In genomic region chrX:149570668-149571067, GRCh38 we compare ENCODE assay signal across 16 cellular contexts. TPM values are rescaled to one million over a fixed set of nuclear protein-coding genes. Genes with fewer than 3 reads are reported as not detected.
DNase-seq lines count a peak whose midpoint lies in the region; FAIRE-seq and TF ChIP-seq lines count a peak whose summit lies in the region.
"Had no signal": no experiment of that assay in that cellular context is flagged by ENCODE, and none has a peak within 500 bp of the region (broad histone marks: within the 10 kb centered on the region; RNA-seq: fewer than 3 reads in every experiment).

No MANE protein-coding gene starts in this region.

- no peaks in the 10 kb centered on the region for H3K36me3 ChIP-seq in fibroblast of lung (ENCODE audit: control insufficient read depth, insufficient read depth, low read length)
- no peaks in the 10 kb centered on the region for H3K36me3 ChIP-seq in small intestine (ENCODE audit: control insufficient read depth in 2 of 2, insufficient read depth in 2 of 2, low read length in 2 of 2)
- H3K36me3 ChIP-seq in right atrium auricular region = no peaks in the 10 kb centered on the region
- no peaks in the 10 kb centered on the region for H3K36me3 ChIP-seq in osteoblast (ENCODE audit: insufficient read depth, low read length)
- H3K36me3 ChIP-seq: prostate gland had no signal

- 48 to 53% methylated on average over 6 of the region's 6 CpGs; no CpG with 5 or more reads in 1 of the 3 donors for WGBS in small intestine, 3 donors

- POLR2A ChIA-PET in AG04450 (lab: Yijun Ruan, JAX) = interaction anchor here (0.8 kb wide), 1 partner anchor 30 kb away, joined by 4 read pairs; the partner anchor contains the start of gene EOLA1

- H3K27me3 ChIP-seq in AG04450 (ENCODE audit: control insufficient read depth, insufficient read depth, low read length) (no peaks in the 10 kb centered on the region), fibroblast of lung (ENCODE audit: control insufficient read depth, insufficient read depth, low read length) (no peaks in the 10 kb centered on the region), small intestine (ENCODE audit: control insufficient read depth in 2 of 2, insufficient read depth in 2 of 2, low read length in 2 of 2) (no peaks in the 10 kb centered on the region), right atrium auricular region (no peaks in the 10 kb centered on the region), osteoblast (ENCODE audit: insufficient read depth, low read length) (peaks cover 2% of the 10 kb centered on the region)

- no peak overlapping the region for H3K4me2 ChIP-seq in fibroblast of lung (ENCODE audit: extremely low read depth, insufficient read depth, low read length)
- H3K4me2 ChIP-seq in osteoblast (ENCODE audit: insufficient read depth, low read length) = no peak overlapping the region

- H3K9me3 ChIP-seq in AG04450 (ENCODE audit: control insufficient read depth, insufficient read depth, low read length) = no peaks in the 10 kb centered on the region
- no peaks in the 10 kb centered on the region for H3K9me3 ChIP-seq in fibroblast of lung (ENCODE audit: control insufficient read depth, insufficient read depth, low read depth, low read length)
- H3K9me3 ChIP-seq in small intestine (ENCODE audit: control insufficient read depth, low read depth) = no peaks in the 10 kb centered on the region
- H3K9me3 ChIP-seq in right atrium auricular region = no peaks in the 10 kb centered on the region
- no peaks in the 10 kb centered on the region for H3K9me3 ChIP-seq in osteoblast (ENCODE audit: low read depth, low read length)
- H3K9me3 ChIP-seq: prostate gland had no signal

- no peaks in the 10 kb centered on the region for H4K20me1 ChIP-seq in fibroblast of lung (ENCODE audit: control insufficient read depth, extremely low read depth, insufficient read depth, low read length)
- no peaks in the 10 kb centered on the region for H4K20me1 ChIP-seq in osteoblast (ENCODE audit: insufficient read depth, low read length)

- H3K4me3 ChIP-seq in AG04450 (ENCODE audit: low read depth, low read length) (no peak overlapping the region), fibroblast of lung (replicated peaks in 1 of 4; ENCODE audit: control extremely low read depth in 1 of 4, insufficient read depth in 1 of 4, low read depth in 3 of 4, low read length in 4 of 4) (no peak overlapping the region), small intestine (ENCODE audit: low read depth in 1 of 2, low read length in 2 of 2) (no peak overlapping the region), right atrium auricular region (no peak overlapping the region), osteoblast (ENCODE audit: insufficient read depth, low read length) (no peak overlapping the region)
- H3K4me3 ChIP-seq: prostate gland had no signal

- H2AFZ ChIP-seq in fibroblast of lung (ENCODE audit: low read length) (no peak overlapping the region), osteoblast (ENCODE audit: low read length) (no peak overlapping the region)

- CTCF ChIA-PET in AG04450 (lab: Charles Lee) = no interaction called here

- peak; percentile 37 for DNase-seq in AG04450 (ENCODE audit: low read depth, low spot score)
- peak; percentile 42 for DNase-seq in GM04504 (ENCODE audit: low read depth)
- peak; percentile 11 for DNase-seq in SKM-1 (lab: John Stamatoyannopoulos, UW; ENCODE audit: unreplicated experiment)
- DNase-seq in fibroblast of lung (ENCODE audit: low read depth in 2 of 2) = peak; percentile 39 to 42
- no peak for DNase-seq in small intestine
- no peak for DNase-seq in right atrium auricular region (ENCODE audit: low spot score)
- no peak for DNase-seq in osteoblast (ENCODE audit: insufficient read length, low spot score, missing footprints)
- DNase-seq in LoVo (ENCODE audit: low spot score) = no peak
- DNase-seq: activated CD4-positive, alpha-beta T cell treated with anti-CD3 and anti-CD28 coated beads for 36 hours; NCI-H2171; stimulated activated CD4-positive, alpha-beta T cell treated with anti-CD3 and anti-CD28 coated beads, Interleukin-4, amount 100 ng/mL, for 1 hour; stimulated activated naive B cell treated with anti-CD40 and anti-IgM and Interleukin-4, amounts not matched to agents 10 μg/mL and 1 μg/mL and 100 μg/mL, for 72 hours; T-helper 1 cell had no signal

- no peak overlapping the region for H3K27ac ChIP-seq in AG04450 (ENCODE audit: low read depth, low read length)
- no peak overlapping the region for H3K27ac ChIP-seq in fibroblast of lung (ENCODE audit: insufficient read depth, low read length)
- no peak overlapping the region for H3K27ac ChIP-seq in small intestine (ENCODE audit: low read depth in 1 of 2, low read length in 1 of 2)
- H3K27ac ChIP-seq in right atrium auricular region = no peak overlapping the region
- no peak overlapping the region for H3K27ac ChIP-seq in osteoblast (ENCODE audit: low read depth, low read length)

- H3K4me1 ChIP-seq in fibroblast of lung (ENCODE audit: control insufficient read depth, extremely low read depth, insufficient read depth, low read length) (no peaks in the 10 kb centered on the region), small intestine (ENCODE audit: control insufficient read depth in 2 of 2, insufficient read depth in 1 of 2, low read depth in 1 of 2, low read length in 1 of 2) (no peaks in the 10 kb centered on the region), right atrium auricular region (no peaks in the 10 kb centered on the region), osteoblast (ENCODE audit: insufficient read depth, low read length) (no peaks in the 10 kb centered on the region)
- H3K4me1 ChIP-seq: prostate gland had no signal

- H3K79me2 ChIP-seq in fibroblast of lung (ENCODE audit: control insufficient read depth, insufficient read depth, low read length) = no peaks in the 10 kb centered on the region
- no peaks in the 10 kb centered on the region for H3K79me2 ChIP-seq in osteoblast (ENCODE audit: insufficient read depth, low read length)

- H3K9ac ChIP-seq in fibroblast of lung (ENCODE audit: insufficient read depth, low read length) = no peak overlapping the region

- FAIRE-seq in small intestine (lab: Jason Lieb, UNC) = no peak
- FAIRE-seq: endothelial cell of umbilical vein had no signal

- TF ChIP-seq CTCF in AG04450 (IDR thresholded peaks at IDR 0.05; ENCODE audit: low read depth, low read length) = no peak
- no peak for TF ChIP-seq CTCF in fibroblast of lung (conservative IDR thresholded peaks at IDR 0.05 in 1 of 2, IDR thresholded peaks at IDR 0.05 in 1 of 2; ENCODE audit: low read depth in 1 of 2, low read length in 2 of 2)
- TF ChIP-seq CTCF in right atrium auricular region (IDR thresholded peaks at IDR 0.05) = no peak
- TF ChIP-seq CTCF in osteoblast (IDR thresholded peaks at IDR 0.05; ENCODE audit: extremely low read depth, low read depth, low read length) = no peak

RNA-seq across cellular contexts. Expression of gene MAGEA9B, which starts 16.6 kb away (rescaled TPM):
- polyA plus RNA-seq in AG04450 (2011; rRNA removed) (not detected in 2 replicates), fibroblast of lung (not detected in 2 replicates), small intestine (not detected)
- not detected in 2 replicates for polyA minus RNA-seq in AG04450 (2011; rRNA and poly(A)+ RNA removed)
- total RNA-seq in fibroblast of lung (not detected in 2 replicates), right atrium auricular region (not detected), osteoblast (not detected in 2 replicates)
- not detected in 2 replicates for polyA plus RNA-seq in fibroblast of lung (2012)
- not detected in 2 replicates for polyA minus RNA-seq in fibroblast of lung (ENCODE audit: low replicate concordance)
- total RNA-seq: activated CD4-positive, alpha-beta T cell treated with anti-CD3 and anti-CD28 coated beads for 36 hours; activated T-helper 17 cell treated with anti-CD3 and anti-CD28 coated beads, Interleukin-2, amount 50 U/mL, for 72 hours; endothelial cell of umbilical vein had no signal
- polyA plus RNA-seq: endothelial cell of umbilical vein had no signal

RNA-seq across cellular contexts. Expression of gene HSFX3, which starts 20.9 kb away (rescaled TPM):
- polyA plus RNA-seq in AG04450 (2011; rRNA removed) (not detected in 2 replicates), fibroblast of lung (not detected in 2 replicates), small intestine (not detected)
- polyA minus RNA-seq in AG04450 (2011; rRNA and poly(A)+ RNA removed) = not detected in 2 replicates
- total RNA-seq in fibroblast of lung (not detected in 2 replicates), right atrium auricular region (not detected), osteoblast (not detected in 2 replicates)
- polyA plus RNA-seq in fibroblast of lung (2012) = not detected in 2 replicates
- polyA minus RNA-seq in fibroblast of lung (ENCODE audit: low replicate concordance) = not detected in 2 replicates
- total RNA-seq: activated CD4-positive, alpha-beta T cell treated with anti-CD3 and anti-CD28 coated beads for 36 hours; activated T-helper 17 cell treated with anti-CD3 and anti-CD28 coated beads, Interleukin-2, amount 50 U/mL, for 72 hours; endothelial cell of umbilical vein had no signal
- polyA plus RNA-seq: endothelial cell of umbilical vein had no signal

RNA-seq across cellular contexts. Expression of gene HSFX2, which starts 24.4 kb away (rescaled TPM):
- polyA plus RNA-seq in AG04450 (2011; rRNA removed) = not detected in 2 replicates
- polyA minus RNA-seq in AG04450 (2011; rRNA and poly(A)+ RNA removed) = not detected in 2 replicates
- 0.26 and 0.50 TPM in 2 replicates for total RNA-seq in fibroblast of lung
- 0.26 TPM in 1 of 2 replicates, not detected in the other for polyA plus RNA-seq in fibroblast of lung
- 0.09 and 0.26 TPM in 2 replicates for polyA plus RNA-seq in fibroblast of lung (2012)
- 2.4 TPM in 1 of 2 replicates, not detected in the other for polyA minus RNA-seq in fibroblast of lung (ENCODE audit: low replicate concordance)
- polyA plus RNA-seq in small intestine = 1 to 10 TPM in 1 of 3 donors, under 1 TPM in 1, not detected in 1; 0.49 to 1.6 TPM
- under 1 TPM in 1 of 2 donors, not detected in 1; 0.79 TPM for total RNA-seq in right atrium auricular region
- 0.36 TPM in 1 of 2 replicates, not detected in the other for total RNA-seq in osteoblast
- total RNA-seq: activated CD4-positive, alpha-beta T cell treated with anti-CD3 and anti-CD28 coated beads for 36 hours; activated T-helper 17 cell treated with anti-CD3 and anti-CD28 coated beads, Interleukin-2, amount 50 U/mL, for 72 hours; endothelial cell of umbilical vein; prostate gland had no signal

RNA-seq across cellular contexts. Expression of gene EOLA1, which starts 29.9 kb away (rescaled TPM):
- polyA plus RNA-seq in AG04450 (2011; rRNA removed) (16.3 and 16.7 TPM in 2 replicates), fibroblast of lung (12.6 and 14.1 TPM in 2 replicates), small intestine (10 to 100 TPM; 21.5 to 30.6 (median 28.9) TPM)
- 7.7 and 12.8 TPM in 2 replicates for polyA minus RNA-seq in AG04450 (2011; rRNA and poly(A)+ RNA removed)
- total RNA-seq in fibroblast of lung (13.5 and 15.4 TPM in 2 replicates), right atrium auricular region (10 to 100 TPM; 10.8 to 14.4 TPM), osteoblast (12.1 and 13.0 TPM in 2 replicates)
- polyA plus RNA-seq in fibroblast of lung (2012) = 13.0 and 13.5 TPM in 2 replicates
- polyA minus RNA-seq in fibroblast of lung (ENCODE audit: low replicate concordance) = 1.8 and 18.3 TPM in 2 replicates

Comparison
In these comparisons a context has a peak if more than half of its experiments do, and no peak if none do; other contexts are left out.
1. DNase-seq: peak in AG04450 (single experiment), GM04504 (single experiment), SKM-1 (single experiment) and fibroblast of lung (2 of 2); none in small intestine (single experiment), right atrium auricular region (single experiment), osteoblast (single experiment) and LoVo (single experiment).